In genomic region chr18:8871484-8871883, GRCh38 we compare ENCODE assay signal across 30 cellular contexts.
DNase-seq lines count a peak whose midpoint lies in the region; ATAC-seq and TF ChIP-seq lines count a peak whose summit lies in the region.
"Had no signal": no experiment of that assay in that cellular context is flagged by ENCODE, and none has a peak within 500 bp of the region (broad histone marks: within the 10 kb centered on the region; RNA-seq: fewer than 3 reads in every experiment).

No MANE protein-coding gene starts in this region.

- no peaks in the 10 kb centered on the region for H3K27me3 ChIP-seq in CD8-positive, alpha-beta memory T cell (ENCODE audit: insufficient read depth, low read length, poor library complexity, severe bottlenecking)
- H3K27me3 ChIP-seq in HAP-1 (ENCODE audit: low read depth) = 0 out of 2 replicates have a peak, but pooled peaks cover 3% of the 10 kb centered on the region
- H3K27me3 ChIP-seq: ascending aorta, gastrocnemius medialis, Peyer's patch, sigmoid colon, SJCRH30 had no signal

- H3K9me3 ChIP-seq in CD8-positive, alpha-beta memory T cell (ENCODE audit: low read length) = no peaks in the 10 kb centered on the region
- H3K9me3 ChIP-seq in HAP-1 = no peaks in the 10 kb centered on the region
- H3K9me3 ChIP-seq: ascending aorta, esophagus muscularis mucosa, gastrocnemius medialis, Peyer's patch, sigmoid colon, SJCRH30, suprapubic skin had no signal

- no peak overlapping the region for H3K4me3 ChIP-seq in CD8-positive, alpha-beta memory T cell (ENCODE audit: low read length)
- H3K4me3 ChIP-seq in HAP-1 = no peak overlapping the region
- H3K4me3 ChIP-seq: ascending aorta, esophagus muscularis mucosa, gastrocnemius medialis, Peyer's patch, sigmoid colon, SJCRH30, suprapubic skin had no signal

- H3K4me1 ChIP-seq in CD8-positive, alpha-beta memory T cell (ENCODE audit: insufficient read depth, low read length) = no peaks in the 10 kb centered on the region
- H3K4me1 ChIP-seq in HAP-1 = no peaks in the 10 kb centered on the region
- H3K4me1 ChIP-seq: ascending aorta, esophagus muscularis mucosa, gastrocnemius medialis, Peyer's patch, sigmoid colon, SJCRH30, suprapubic skin had no signal

- peak; percentile 82 for DNase-seq in DMS 273 (lab: John Stamatoyannopoulos, UW; ENCODE audit: unreplicated experiment)
- DNase-seq in HuH-7.5 (ENCODE audit: low spot score) = peak; percentile 0
- peak; percentile 93 for DNase-seq in RPMI7951 (ENCODE audit: low read depth)
- DNase-seq in GM13977 (ENCODE audit: low spot score) = no peak
- no peak for DNase-seq in CD8-positive, alpha-beta memory T cell
- DNase-seq in DMS79 (lab: John Stamatoyannopoulos, UW) = no peak
- DNase-seq in HAP-1 (ENCODE audit: low spot score in 2 of 2) = no peak
- DNase-seq: 8988T; activated CD8-positive, alpha-beta T cell treated with anti-CD3 and anti-CD28 coated beads for 36 hours; activated naive CD8-positive, alpha-beta T cell treated with anti-CD3 and anti-CD28 coated beads for 36 hours; cortex of kidney; effector memory CD8-positive, alpha-beta T cell; gastrocnemius medialis; GF-D8; HCEC 1CT; KBM-7; left colon; mesendoderm; NCI-H1417 treated with DMSO at 0.1 percent for 48 hours; NCI-H2107; NCI-H526; Peyer's patch; sigmoid colon; SJCRH30; stimulated activated CD4-positive, alpha-beta T cell treated with anti-CD3 and anti-CD28 coated beads, Interleukin-4, amount 100 ng/mL, for 24 hours had no signal

- POLR2A ChIA-PET in CD8-positive, alpha-beta memory T cell (lab: Charles Lee) = no interaction called here

- in situ Hi-C loops in GM13977 (cut with MboI; ENCODE audit: low pct_unique_long_range_greater_than_20kb, low sequenced_read_pairs, unreplicated experiment) = no loop called here
- in situ Hi-C loops in HAP-1 (cut with MboI; ENCODE audit: low sequenced_read_pairs) = no loop called here

- CTCF ChIA-PET in CD8-positive, alpha-beta memory T cell (lab: Charles Lee) = interaction anchor here (0.7 kb wide), 1 partner anchor 31 kb away, joined by 3 read pairs; no protein-coding TSS in a partner anchor

- H3K27ac Mint-ChIP-seq in CD8-positive, alpha-beta memory T cell = no peak overlapping the region
- H3K27ac Mint-ChIP-seq: activated CD8-positive, alpha-beta T cell treated with anti-CD3 and anti-CD28 coated beads for 36 hours; activated naive CD8-positive, alpha-beta T cell treated with anti-CD3 and anti-CD28 coated beads for 36 hours; effector memory CD8-positive, alpha-beta T cell; stimulated activated effector memory CD8-positive, alpha-beta T cell treated with anti-CD3 and anti-CD28 coated beads, Interleukin-12 subunit alpha, Interleukin-12 subunit beta, amount 100 ng/mL, for 72 hours had no signal

- H3K27me3 Mint-ChIP-seq in CD8-positive, alpha-beta memory T cell = peaks cover 6 to 24% of the 10 kb centered on the region in 2 donors

- no peaks in the 10 kb centered on the region for H3K36me3 Mint-ChIP-seq in CD8-positive, alpha-beta memory T cell
- H3K36me3 Mint-ChIP-seq: activated naive CD8-positive, alpha-beta T cell treated with anti-CD3 and anti-CD28 coated beads for 36 hours; stimulated activated effector memory CD8-positive, alpha-beta T cell treated with anti-CD3 and anti-CD28 coated beads, Interleukin-12 subunit alpha, Interleukin-12 subunit beta, amount 100 ng/mL, for 72 hours had no signal

- H3K4me3 Mint-ChIP-seq in CD8-positive, alpha-beta memory T cell = no peak overlapping the region
- H3K4me3 Mint-ChIP-seq: activated CD8-positive, alpha-beta T cell treated with anti-CD3 and anti-CD28 coated beads for 36 hours; activated naive CD8-positive, alpha-beta T cell treated with anti-CD3 and anti-CD28 coated beads for 36 hours; effector memory CD8-positive, alpha-beta T cell; stimulated activated effector memory CD8-positive, alpha-beta T cell treated with anti-CD3 and anti-CD28 coated beads, Interleukin-12 subunit alpha, Interleukin-12 subunit beta, amount 100 ng/mL, for 72 hours had no signal

- H3K27ac ChIP-seq in CD8-positive, alpha-beta memory T cell (ENCODE audit: low read depth, low read length) = no peak overlapping the region
- H3K27ac ChIP-seq: ascending aorta, esophagus muscularis mucosa, gastrocnemius medialis, Peyer's patch, sigmoid colon, SJCRH30, suprapubic skin had no signal

- H3K4me1 Mint-ChIP-seq in CD8-positive, alpha-beta memory T cell = no peaks in the 10 kb centered on the region
- H3K4me1 Mint-ChIP-seq: activated naive CD8-positive, alpha-beta T cell treated with anti-CD3 and anti-CD28 coated beads for 36 hours; stimulated activated effector memory CD8-positive, alpha-beta T cell treated with anti-CD3 and anti-CD28 coated beads, Interleukin-12 subunit alpha, Interleukin-12 subunit beta, amount 100 ng/mL, for 72 hours had no signal

- no peak for TF ChIP-seq CTCF in GM13977 (IDR thresholded peaks at IDR 0.05; ENCODE audit: extremely low read depth, insufficient read depth, missing control alignments)

- ATAC-seq in esophagus mucosa = peak; percentile 29
- ATAC-seq: activated CD8-positive, alpha-beta T cell treated with anti-CD3 and anti-CD28 coated beads for 36 hours; effector memory CD8-positive, alpha-beta T cell; gastrocnemius medialis; left colon; stimulated activated effector memory CD8-positive, alpha-beta T cell treated with anti-CD3 and anti-CD28 coated beads, Interleukin-12 subunit alpha, Interleukin-12 subunit beta, amount 100 ng/mL, for 72 hours had no signal

- H3K36me3 ChIP-seq in CD8-positive, alpha-beta memory T cell (ENCODE audit: insufficient read depth, low read length) = no peaks in the 10 kb centered on the region
- H3K36me3 ChIP-seq in HAP-1 (replicated peaks) = no peaks in the 10 kb centered on the region
- H3K36me3 ChIP-seq: ascending aorta, esophagus muscularis mucosa, gastrocnemius medialis, Peyer's patch, sigmoid colon, SJCRH30, suprapubic skin had no signal

- no peaks in the 10 kb centered on the region for H3K9me3 Mint-ChIP-seq in CD8-positive, alpha-beta memory T cell
- H3K9me3 Mint-ChIP-seq: activated CD8-positive, alpha-beta T cell treated with anti-CD3 and anti-CD28 coated beads for 36 hours; activated naive CD8-positive, alpha-beta T cell treated with anti-CD3 and anti-CD28 coated beads for 36 hours; effector memory CD8-positive, alpha-beta T cell; stimulated activated effector memory CD8-positive, alpha-beta T cell treated with anti-CD3 and anti-CD28 coated beads, Interleukin-12 subunit alpha, Interleukin-12 subunit beta, amount 100 ng/mL, for 72 hours had no signal

Comparison
In these comparisons a context has a peak if more than half of its experiments do, and no peak if none do; other contexts are left out.
1. DNase-seq: peak in DMS 273 (single experiment), HuH-7.5 (single experiment) and RPMI7951 (single experiment); none in GM13977 (single experiment), CD8-positive, alpha-beta memory T cell (0 of 5), DMS79 (single experiment) and HAP-1 (0 of 2).